ENCODE assay signal across 1 cellular context in the genomic region with DNA sequence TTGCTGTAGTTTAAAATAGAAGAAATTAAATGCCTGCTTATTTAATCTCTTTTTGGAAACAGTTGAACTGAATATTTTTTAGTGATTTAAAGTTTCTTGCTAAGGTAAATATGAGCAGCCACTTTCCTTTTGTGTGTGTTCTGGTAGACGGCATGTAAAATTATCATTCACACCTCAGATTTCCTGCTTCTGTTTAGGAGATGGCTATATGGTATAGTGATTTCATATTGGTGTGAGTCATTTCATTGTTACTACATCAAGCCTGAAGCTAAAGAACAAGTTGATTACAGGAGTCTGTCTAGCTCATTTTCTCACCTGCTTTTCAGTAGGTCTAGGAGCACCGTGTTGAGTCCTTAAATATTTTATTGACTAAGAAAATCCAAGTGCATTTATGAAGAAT.
TF ChIP-seq lines count a peak whose summit lies in the region.

No MANE protein-coding gene starts in this region.

TF ChIP-seq in GM12878, 131 proteins besides CTCF, POLR2A, EP300 and RAD21 (continued from another document):
- TF ChIP-seq, protein P1, sequence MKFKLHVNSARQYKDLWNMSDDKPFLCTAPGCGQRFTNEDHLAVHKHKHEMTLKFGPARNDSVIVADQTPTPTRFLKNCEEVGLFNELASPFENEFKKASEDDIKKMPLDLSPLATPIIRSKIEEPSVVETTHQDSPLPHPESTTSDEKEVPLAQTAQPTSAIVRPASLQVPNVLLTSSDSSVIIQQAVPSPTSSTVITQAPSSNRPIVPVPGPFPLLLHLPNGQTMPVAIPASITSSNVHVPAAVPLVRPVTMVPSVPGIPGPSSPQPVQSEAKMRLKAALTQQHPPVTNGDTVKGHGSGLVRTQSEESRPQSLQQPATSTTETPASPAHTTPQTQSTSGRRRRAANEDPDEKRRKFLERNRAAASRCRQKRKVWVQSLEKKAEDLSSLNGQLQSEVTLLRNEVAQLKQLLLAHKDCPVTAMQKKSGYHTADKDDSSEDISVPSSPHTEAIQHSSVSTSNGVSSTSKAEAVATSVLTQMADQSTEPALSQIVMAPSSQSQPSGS (IDR thresholded peaks at IDR 0.05; ENCODE audit: low read length) = no peak; the same call in 1 of the 2 replicates
